ENCODE assay signal across 18 cellular contexts in genomic region chr16:83728518-83728917, GRCh38.
DNase-seq lines count a peak whose midpoint lies in the region; ATAC-seq, FAIRE-seq and TF ChIP-seq lines count a peak whose summit lies in the region.
"Had no signal": no experiment of that assay in that cellular context is flagged by ENCODE, and none has a peak within 500 bp of the region (broad histone marks: within the 10 kb centered on the region; RNA-seq: fewer than 3 reads in every experiment).

No MANE protein-coding gene starts in this region.

- H4K20me1 ChIP-seq in K562 (replicated peaks; ENCODE audit: control insufficient read depth, insufficient read depth, low read length), result 0 out of 2 replicates have a peak, but pooled peaks cover 3% of the 10 kb centered on the region
- H4K20me1 ChIP-seq: BLaER1 treated with 17β-estradiol and CSF1 and Interleukin-3, amounts not matched to agents 10 nM and 100 nM had no signal

- no peak for TF ChIP-seq EP300 in K562 (IDR thresholded peaks at IDR 0.05; ENCODE audit: low read length)

- H2AFZ ChIP-seq in K562 (ENCODE audit: low read depth, low read length), result no peak overlapping the region

- CTCF ChIA-PET in K562 (lab: Yijun Ruan, JAX; ENCODE audit: low intra/inter-chr PET ratio), result no interaction called here
- CTCF ChIA-PET in activated naive CD4-positive, alpha-beta T cell treated with anti-CD3 and anti-CD28 coated beads, Interleukin-2, amount 10 ng/mL, durations not matched to agents 7 days and 5 days (lab: Charles Lee), result no interaction called here

- H3K9me3 ChIP-seq in K562 (replicated peaks; ENCODE audit: control insufficient read depth, insufficient read depth, low read depth, low read length), result no peaks in the 10 kb centered on the region
- H3K9me3 ChIP-seq: SK-N-SH had no signal

- no TSS peak for BruUV-seq in K562 (replicated peaks; lab: Mats Ljungman, UMichigan)

- H3K4me1 ChIP-seq in K562 (replicated peaks in 1 of 2; ENCODE audit: control insufficient read depth in 2 of 2, insufficient read depth in 2 of 2, low read length in 2 of 2), result no peaks in the 10 kb centered on the region

- H3K36me3 ChIP-seq in K562 (ENCODE audit: control insufficient read depth, insufficient read depth, low read length), result no peaks in the 10 kb centered on the region
- H3K36me3 ChIP-seq: BLaER1 treated with 17β-estradiol and CSF1 and Interleukin-3, amounts not matched to agents 10 nM and 100 nM had no signal

- TF ChIP-seq RAD21 in K562 (CRISPR knock-in tag; conservative IDR thresholded peaks at IDR 0.05 in 1 of 2, IDR thresholded peaks at IDR 0.05 in 1 of 2), result no peak

- 3% methylated on average over 6 of the region's 6 CpGs for WGBS in K562 (ENCODE audit: insufficient coverage, low coverage, missing lambda C conversion rate)

- no peak for ATAC-seq in K562
- no peak for ATAC-seq in HG02678 (IDR thresholded peaks at IDR 0.05; ENCODE audit: unreplicated experiment)
- ATAC-seq: HCT116, Panc1 had no signal

- H3K4me3 Mint-ChIP-seq in activated naive CD4-positive, alpha-beta T cell treated with anti-CD3 and anti-CD28 coated beads, Interleukin-2, amount 10 ng/mL, durations not matched to agents 7 days and 5 days, result no peak overlapping the region

- H3K4me1 Mint-ChIP-seq in activated naive CD4-positive, alpha-beta T cell treated with anti-CD3 and anti-CD28 coated beads, Interleukin-2, amount 10 ng/mL, durations not matched to agents 7 days and 5 days, result peaks cover 2% of the 10 kb centered on the region

- no peak overlapping the region for H3K4me2 ChIP-seq in K562 (ENCODE audit: insufficient read depth, low read length)
- H3K4me2 ChIP-seq: SK-N-SH had no signal

- POLR2A ChIA-PET in K562 (lab: Yijun Ruan, JAX), result no interaction called here

- no peak overlapping the region for H3K27ac Mint-ChIP-seq in activated naive CD4-positive, alpha-beta T cell treated with anti-CD3 and anti-CD28 coated beads, Interleukin-2, amount 10 ng/mL, durations not matched to agents 7 days and 5 days

- no peak for TF ChIP-seq CTCF in K562 (IDR thresholded peaks at IDR 0.05 in 2 of 3, conservative IDR thresholded peaks at IDR 0.05 in 1 of 3; ENCODE audit: insufficient read depth in 2 of 3, low read depth in 1 of 3, low read length in 3 of 3)

- no peaks in the 10 kb centered on the region for H3K9me1 ChIP-seq in K562 (ENCODE audit: control insufficient read depth, insufficient read depth, low read length)

- H3K27ac ChIP-seq in K562 (ENCODE audit: extremely low read depth, low read depth, low read length), result no peak overlapping the region
- H3K27ac ChIP-seq: 22Rv1; BLaER1 treated with 17β-estradiol and CSF1 and Interleukin-3, amounts not matched to agents 10 nM and 100 nM had no signal

- DNase-seq in DMS53 (lab: John Stamatoyannopoulos, UW), result peak; percentile 35
- no peak for DNase-seq in DMS53 treated with DMSO at 0.1 percent for 48 hours (lab: John Stamatoyannopoulos, UW; ENCODE audit: unreplicated experiment)
- DNase-seq in DMS153 treated with DMSO at 0.1 percent for 48 hours (lab: John Stamatoyannopoulos, UW; ENCODE audit: unreplicated experiment), result peak; percentile 72
- peak; percentile 86 for DNase-seq in NCI-H345 (lab: John Stamatoyannopoulos, UW)
- no peak for DNase-seq in K562 (ENCODE audit: extremely low read depth in 1 of 4, low spot score in 3 of 4)
- DNase-seq in activated naive CD4-positive, alpha-beta T cell treated with anti-CD3 and anti-CD28 coated beads, Interleukin-2, amount 10 ng/mL, durations not matched to agents 7 days and 5 days, result no peak
- no peak for DNase-seq in activated naive CD4-positive, alpha-beta T cell treated with anti-CD3 and anti-CD28 coated beads, Interleukin-2, amount 50 U/mL, for 16 hours
- DNase-seq: MM.1S, NCI-H1436, NCI-H526 treated with DMSO at 0.1 percent for 48 hours, Right ventricle myocardium superior, SK-N-SH had no signal

- H3K27me3 Mint-ChIP-seq in activated naive CD4-positive, alpha-beta T cell treated with anti-CD3 and anti-CD28 coated beads, Interleukin-2, amount 10 ng/mL, durations not matched to agents 7 days and 5 days, result no peaks in the 10 kb centered on the region

- TF ChIP-seq POLR2A in K562 (conservative IDR thresholded peaks at IDR 0.05), result no peak

- no peak overlapping the region for H3K9ac ChIP-seq in K562 (ENCODE audit: insufficient read depth in 1 of 2, low read depth in 2 of 2, low read length in 2 of 2)
- H3K9ac ChIP-seq: BLaER1 treated with 17β-estradiol and CSF1 and Interleukin-3, amounts not matched to agents 10 nM and 100 nM; SK-N-SH had no signal

- no peaks in the 10 kb centered on the region for H3K79me2 ChIP-seq in K562 (ENCODE audit: control insufficient read depth, insufficient read depth, low read length)

- FAIRE-seq in K562 (lab: Jason Lieb, UNC), result no peak
- FAIRE-seq: GM19239 had no signal

- H3K9me3 Mint-ChIP-seq in activated naive CD4-positive, alpha-beta T cell treated with anti-CD3 and anti-CD28 coated beads, Interleukin-2, amount 10 ng/mL, durations not matched to agents 7 days and 5 days, result peaks cover 11% of the 10 kb centered on the region

- intact Hi-C loops in K562 (cut with micrococcal nuclease), result no loop called here

- no peaks in the 10 kb centered on the region for H3K36me3 Mint-ChIP-seq in activated naive CD4-positive, alpha-beta T cell treated with anti-CD3 and anti-CD28 coated beads, Interleukin-2, amount 10 ng/mL, durations not matched to agents 7 days and 5 days

- H3K4me3 ChIP-seq in K562, result no peak overlapping the region
- H3K4me3 ChIP-seq: BLaER1 treated with 17β-estradiol and CSF1 and Interleukin-3, amounts not matched to agents 10 nM and 100 nM had no signal

- H3K27me3 ChIP-seq in K562 (ENCODE audit: control insufficient read depth in 2 of 2, insufficient read depth in 2 of 2, low read length in 2 of 2), result peaks cover 9 to 14% of the 10 kb centered on the region in 2 experiments; a peak in 4 of 5 replicates
- H3K27me3 ChIP-seq: BLaER1 treated with 17β-estradiol and CSF1 and Interleukin-3, amounts not matched to agents 10 nM and 100 nM had no signal

- in situ Hi-C loops in K562 (cut with MboI), result no loop called here

TF ChIP-seq in K562, 482 proteins besides CTCF, POLR2A, EP300 and RAD21:
- no peak for TF ChIP-seq DDX20 (tag; IDR thresholded peaks at IDR 0.05; ENCODE audit: low read depth)
- 0 out of 2 replicates have a peak, but pooled peaks have one; percentile 11 for TF ChIP-seq MAFK (IDR thresholded peaks at IDR 0.05; ENCODE audit: low read length)
- TF ChIP-seq C11orf30 (IDR thresholded peaks at IDR 0.05; ENCODE audit: low read depth), result peak; percentile 47; the same call in 1 of the 2 replicates
- TF ChIP-seq ZNF589 (CRISPR knock-in tag; IDR thresholded peaks at IDR 0.05; ENCODE audit: low read depth), result no peak
- no peak for TF ChIP-seq CEBPZ (IDR thresholded peaks at IDR 0.05; ENCODE audit: borderline replicate concordance, low read depth, low read length)
- TF ChIP-seq MAFG (tag; conservative IDR thresholded peaks at IDR 0.05), result peak; percentile 56
- TF ChIP-seq ZNF316 (IDR thresholded peaks at IDR 0.05), result peak; percentile 55; the same call in 1 of the 2 replicates
- no peak for TF ChIP-seq ZNF507 (tag; conservative IDR thresholded peaks at IDR 0.05)
TF ChIP-seq in K562: peak in this region for 4.

Comparison
In these comparisons a context has a peak if more than half of its experiments do, and no peak if none do; other contexts are left out.
1. DNase-seq: peak in DMS53 (single experiment), DMS153 treated with DMSO at 0.1 percent for 48 hours (single experiment) and NCI-H345 (single experiment); none in DMS53 treated with DMSO at 0.1 percent for 48 hours (single experiment), K562 (0 of 4), activated naive CD4-positive, alpha-beta T cell treated with anti-CD3 and anti-CD28 coated beads, Interleukin-2, amount 10 ng/mL, durations not matched to agents 7 days and 5 days (single experiment) and activated naive CD4-positive, alpha-beta T cell treated with anti-CD3 and anti-CD28 coated beads, Interleukin-2, amount 50 U/mL, for 16 hours (single experiment).